In genomic region chr1:212700597-212700891, GRCh38 we compare ENCODE assay signal across 8 cellular contexts. TPM values are rescaled to one million over a fixed set of nuclear protein-coding genes. Genes with fewer than 3 reads are reported as not detected.
DNase-seq lines count a peak whose midpoint lies in the region; ATAC-seq and TF ChIP-seq lines count a peak whose summit lies in the region.

No MANE protein-coding gene starts in this region.

- peaks cover 10% of the 10 kb centered on the region for H3K36me3 Mint-ChIP-seq in activated naive CD4-positive, alpha-beta T cell treated with anti-CD3 and anti-CD28 coated beads for 36 hours (ENCODE audit: low read depth)

- peak overlapping the region; percentile 67 for H3K4me3 ChIP-seq in adipocyte (ENCODE audit: low read length)
- peak overlapping the region; percentile 47 to 64 for H3K4me3 ChIP-seq in left lung
- H3K4me3 ChIP-seq in tibial artery = peak overlapping the region; percentile 57 to 86

- no peaks in the 10 kb centered on the region for H3K9me3 ChIP-seq in adipocyte (ENCODE audit: control insufficient read depth, low read length)
- H3K9me3 ChIP-seq in left lung = no peaks in the 10 kb centered on the region
- no peaks in the 10 kb centered on the region for H3K9me3 ChIP-seq in tibial artery

- H3K4me3 Mint-ChIP-seq in activated naive CD4-positive, alpha-beta T cell treated with anti-CD3 and anti-CD28 coated beads for 36 hours = peak overlapping the region; percentile 87

- intact Hi-C loops in activated naive CD4-positive, alpha-beta T cell treated with anti-CD3 and anti-CD28 coated beads for 36 hours (cut with micrococcal nuclease) = loop anchor here (2.0 kb wide), 2 partner anchors 52 to 90 kb away; partner anchors contain the start of genes NSL1 and TATDN3
- intact Hi-C loops in left lung (cut with DNase I) (no loop called here), tibial artery (cut with DNase I; ENCODE audit: low total_unique reads) (no loop called here)

- H3K27ac ChIP-seq in left lung (peak overlapping the region; percentile 61 to 77), tibial artery (peak overlapping the region; percentile 88 to 90)

- no peak for DNase-seq in activated naive CD4-positive, alpha-beta T cell treated with anti-CD3 and anti-CD28 coated beads for 36 hours
- DNase-seq in activated naive CD4-positive, alpha-beta T cell treated with anti-CD3 and anti-CD28 coated beads, Interleukin-2, amount 50 U/mL, for 16 hours = no peak
- DNase-seq in adipocyte (ENCODE audit: low read depth) = no peak
- DNase-seq in left lung = no peak
- DNase-seq in tibial artery = no peak
- no peak for DNase-seq in NCI-H226

- no peaks in the 10 kb centered on the region for H3K9me3 Mint-ChIP-seq in activated naive CD4-positive, alpha-beta T cell treated with anti-CD3 and anti-CD28 coated beads for 36 hours

- H3K4me1 Mint-ChIP-seq in activated naive CD4-positive, alpha-beta T cell treated with anti-CD3 and anti-CD28 coated beads for 36 hours (ENCODE audit: low read depth) = peaks cover 41% of the 10 kb centered on the region

- ATAC-seq in left lung = peak; percentile 2
- no peak for ATAC-seq in HG03097 (IDR thresholded peaks at IDR 0.05; ENCODE audit: low FRiP score, unreplicated experiment)
- ATAC-seq in GM18517 (IDR thresholded peaks at IDR 0.05; ENCODE audit: unreplicated experiment) = no peak

- H3K36me3 ChIP-seq in adipocyte (ENCODE audit: control insufficient read depth, insufficient read depth, low read length, severe bottlenecking) (no peaks in the 10 kb centered on the region), left lung (no peaks in the 10 kb centered on the region), tibial artery (no peaks in the 10 kb centered on the region)

- H3K27me3 Mint-ChIP-seq in activated naive CD4-positive, alpha-beta T cell treated with anti-CD3 and anti-CD28 coated beads for 36 hours (ENCODE audit: low read depth) = peaks cover 11% of the 10 kb centered on the region

- H3K4me1 ChIP-seq in adipocyte (ENCODE audit: control insufficient read depth, insufficient read depth, low read length) = peaks cover 9% of the 10 kb centered on the region
- peaks cover 4 to 40% of the 10 kb centered on the region in 2 donors for H3K4me1 ChIP-seq in left lung
- H3K4me1 ChIP-seq in tibial artery = peaks cover 0 to 24% (median 13%) of the 10 kb centered on the region in 4 donors

- H3K9ac ChIP-seq in adipocyte (ENCODE audit: low read length) = peak overlapping the region; percentile 43

- CTCF ChIA-PET in activated naive CD4-positive, alpha-beta T cell treated with anti-CD3 and anti-CD28 coated beads for 36 hours (lab: Charles Lee) = interaction anchor here (0.7 to 2.4 kb wide), 9 partner anchors 17 to 224 kb away, joined by 3 to 13 read pairs (median 5); no protein-coding TSS in a partner anchor

- H3K27me3 ChIP-seq in adipocyte (replicated peaks; ENCODE audit: control insufficient read depth, insufficient read depth, low read length) = peaks cover 19% of the 10 kb centered on the region
- H3K27me3 ChIP-seq in left lung = peaks cover 0 to 27% of the 10 kb centered on the region in 2 donors
- no peaks in the 10 kb centered on the region for H3K27me3 ChIP-seq in tibial artery

- TF ChIP-seq CTCF in left lung (IDR thresholded peaks at IDR 0.05) (no peak), tibial artery (IDR thresholded peaks at IDR 0.05) (no peak)

- H3K27ac Mint-ChIP-seq in activated naive CD4-positive, alpha-beta T cell treated with anti-CD3 and anti-CD28 coated beads for 36 hours = peak overlapping the region; percentile 22

RNA-seq across cellular contexts. Expression of gene BATF3, which starts 0.9 kb away (rescaled TPM):
- total RNA-seq in activated naive CD4-positive, alpha-beta T cell treated with anti-CD3 and anti-CD28 coated beads for 36 hours = 10 to 100 TPM; 26.7 to 27.1 TPM
- total RNA-seq in left lung = 1 to 10 TPM; 6.4 to 9.0 TPM
